In the genomic region with DNA sequence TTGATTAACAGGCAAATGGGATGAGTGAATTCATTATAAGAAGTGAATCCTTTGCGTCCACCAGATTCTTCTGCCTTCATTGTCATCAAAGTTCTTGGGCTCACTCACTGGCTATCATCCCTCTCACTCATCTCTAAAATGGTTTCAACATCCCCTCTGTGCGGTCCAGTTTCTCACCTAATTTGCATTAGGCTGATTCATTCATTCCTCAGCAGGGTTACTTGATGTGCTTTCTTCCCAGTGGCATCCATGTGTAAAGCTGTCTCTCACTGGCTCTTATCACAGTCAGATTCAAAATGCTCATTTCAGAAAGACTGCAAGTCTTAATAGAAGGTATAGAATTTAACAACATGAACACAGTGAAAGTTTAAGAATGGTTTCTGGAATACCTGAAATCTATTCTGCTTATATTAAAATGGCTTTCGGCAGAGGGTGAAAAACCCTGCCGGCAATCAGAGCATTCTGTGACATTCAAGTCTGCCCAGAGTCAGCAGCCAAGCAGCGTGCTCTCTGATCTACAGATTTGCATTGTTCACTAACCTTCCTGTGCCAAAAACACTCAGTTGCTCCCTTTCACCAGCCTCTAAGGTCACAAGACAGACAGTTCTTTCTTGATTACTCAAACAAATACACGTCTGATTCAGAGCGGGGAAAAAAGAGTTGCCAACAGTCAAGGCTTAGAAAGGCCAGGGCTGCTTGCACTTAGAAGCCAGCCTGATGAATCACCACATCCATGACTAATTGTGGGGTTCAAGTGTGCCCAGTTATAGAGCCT, we compare ENCODE assay signal across 9 cellular contexts.
DNase-seq lines count a peak whose midpoint lies in the region; ATAC-seq and TF ChIP-seq lines count a peak whose summit lies in the region.
"Had no signal": no experiment of that assay in that cellular context is flagged by ENCODE, and none has a peak within 500 bp of the region (broad histone marks: within the 10 kb centered on the region; RNA-seq: fewer than 3 reads in every experiment).

No MANE protein-coding gene starts in this region.

- no peaks in the 10 kb centered on the region for H3K9me3 ChIP-seq in SJCRH30 (replicated peaks)
- no peaks in the 10 kb centered on the region for H3K9me3 ChIP-seq in fibroblast of lung (ENCODE audit: control insufficient read depth, insufficient read depth, low read depth, low read length)
- H3K9me3 ChIP-seq in parathyroid adenoma (ENCODE audit: control insufficient read depth, low read length): no peaks in the 10 kb centered on the region

- H3K27ac ChIP-seq in SJCRH30 (peak overlapping the region; percentile 97), fibroblast of lung (ENCODE audit: insufficient read depth, low read length) (peak overlapping the region; percentile 77), parathyroid adenoma (no peak overlapping the region)

- H3K4me1 ChIP-seq in SJCRH30 (peaks cover 47% of the 10 kb centered on the region), fibroblast of lung (ENCODE audit: control insufficient read depth, extremely low read depth, insufficient read depth, low read length) (peaks cover 9% of the 10 kb centered on the region), parathyroid adenoma (no peaks in the 10 kb centered on the region)

- H3K4me2 ChIP-seq in fibroblast of lung (ENCODE audit: extremely low read depth, insufficient read depth, low read length) (peak overlapping the region; percentile 70), parathyroid adenoma (ENCODE audit: low read length) (peak overlapping the region; percentile 36)

- DNase-seq in activated CD4-positive, alpha-beta T cell treated with anti-CD3 and anti-CD28 coated beads for 48 hours: peak; percentile 54
- no peak for DNase-seq in activated CD4-positive, alpha-beta T cell treated with anti-CD3 and anti-CD28 coated beads for 4 hours
- DNase-seq in SJCRH30 (peak; percentile 89 to 96), fibroblast of lung (ENCODE audit: low read depth in 2 of 2) (peak; percentile 99 to 100), SHP77 treated with DMSO at 0.1 percent for 48 hours (lab: John Stamatoyannopoulos, UW) (no peak), NCI-H2227 (lab: John Stamatoyannopoulos, UW; ENCODE audit: unreplicated experiment) (no peak)
- DNase-seq: DND-41 had no signal

- H3K4me3 ChIP-seq in SJCRH30 (peak overlapping the region; percentile 39), fibroblast of lung (replicated peaks in 1 of 4; ENCODE audit: control extremely low read depth in 1 of 4, insufficient read depth in 1 of 4, low read depth in 3 of 4, low read length in 4 of 4) (peak overlapping the region in 3 of 4 experiments; percentile 0 to 50 (median 12)), parathyroid adenoma (ENCODE audit: low read depth, low read length) (no peak overlapping the region)

- H3K36me3 ChIP-seq in SJCRH30: no peaks in the 10 kb centered on the region
- H3K36me3 ChIP-seq in fibroblast of lung (ENCODE audit: control insufficient read depth, insufficient read depth, low read length): no peaks in the 10 kb centered on the region
- no peaks in the 10 kb centered on the region for H3K36me3 ChIP-seq in parathyroid adenoma (ENCODE audit: control insufficient read depth, insufficient read depth, low read length)

- H3K79me2 ChIP-seq in fibroblast of lung (ENCODE audit: control insufficient read depth, insufficient read depth, low read length) (peaks cover 2% of the 10 kb centered on the region), parathyroid adenoma (no peaks in the 10 kb centered on the region)

- TF ChIP-seq CTCF in fibroblast of lung (conservative IDR thresholded peaks at IDR 0.05 in 1 of 2, IDR thresholded peaks at IDR 0.05 in 1 of 2; ENCODE audit: low read depth in 1 of 2, low read length in 2 of 2): no peak
- TF ChIP-seq CTCF in parathyroid adenoma (IDR thresholded peaks at IDR 0.05): no peak

- peak; percentile 89 for ATAC-seq in HG02840 (IDR thresholded peaks at IDR 0.05; ENCODE audit: low FRiP score, unreplicated experiment)

- H3K9ac ChIP-seq in fibroblast of lung (ENCODE audit: insufficient read depth, low read length) (peak overlapping the region; percentile 10), parathyroid adenoma (no peak overlapping the region)

- H3K27me3 ChIP-seq in SJCRH30 (no peaks in the 10 kb centered on the region), fibroblast of lung (ENCODE audit: control insufficient read depth, insufficient read depth, low read length) (no peaks in the 10 kb centered on the region), parathyroid adenoma (ENCODE audit: control insufficient read depth, insufficient read depth, low read length) (peaks cover 3% of the 10 kb centered on the region)

- H4K20me1 ChIP-seq in fibroblast of lung (ENCODE audit: control insufficient read depth, extremely low read depth, insufficient read depth, low read length): no peaks in the 10 kb centered on the region

- H2AFZ ChIP-seq in fibroblast of lung (ENCODE audit: low read length): no peak overlapping the region
- no peak overlapping the region for H2AFZ ChIP-seq in parathyroid adenoma

Comparison
In these comparisons a context has a peak if more than half of its experiments do, and no peak if none do; other contexts are left out.
1. DNase-seq: peak in activated CD4-positive, alpha-beta T cell treated with anti-CD3 and anti-CD28 coated beads for 48 hours (single experiment), SJCRH30 (2 of 2) and fibroblast of lung (2 of 2); none in activated CD4-positive, alpha-beta T cell treated with anti-CD3 and anti-CD28 coated beads for 4 hours (0 of 2), SHP77 treated with DMSO at 0.1 percent for 48 hours (single experiment) and NCI-H2227 (single experiment).